In genomic region chr7:147400221-147400689, GRCh38 we compare ENCODE assay signal across 16 cellular contexts.
DNase-seq lines count a peak whose midpoint lies in the region; ATAC-seq and TF ChIP-seq lines count a peak whose summit lies in the region.
"Had no signal": no experiment of that assay in that cellular context is flagged by ENCODE, and none has a peak within 500 bp of the region (broad histone marks: within the 10 kb centered on the region; RNA-seq: fewer than 3 reads in every experiment).

No MANE protein-coding gene starts in this region.

- H3K9ac ChIP-seq in adipocyte (ENCODE audit: low read length): peak overlapping the region; percentile 16
- peak overlapping the region; percentile 67 for H3K9ac ChIP-seq in skeletal muscle satellite cell (ENCODE audit: low read depth, low read length)

- no peak for ATAC-seq in GM21576 (IDR thresholded peaks at IDR 0.05; ENCODE audit: unreplicated experiment)
- no peak for ATAC-seq in stimulated activated naive CD8-positive, alpha-beta T cell treated with anti-CD3 and anti-CD28 coated beads, Interleukin-15, amount 100 ng/mL, for 72 hours
- ATAC-seq: GM23338 had no signal

- H3K36me3 ChIP-seq in adipocyte (ENCODE audit: control insufficient read depth, insufficient read depth, low read length, severe bottlenecking): no peaks in the 10 kb centered on the region
- H3K36me3 ChIP-seq in skeletal muscle satellite cell (ENCODE audit: insufficient read depth, low read length): no peaks in the 10 kb centered on the region
- H3K36me3 ChIP-seq: vagina had no signal

- peaks cover 6% of the 10 kb centered on the region for H3K9me3 Mint-ChIP-seq in nephron progenitor cell
- peaks cover 26 to 35% of the 10 kb centered on the region in 2 donors for H3K9me3 Mint-ChIP-seq in stimulated activated naive CD8-positive, alpha-beta T cell treated with anti-CD3 and anti-CD28 coated beads, Interleukin-15, amount 100 ng/mL, for 72 hours

- H3K36me3 Mint-ChIP-seq in nephron progenitor cell (ENCODE audit: low read depth): no peaks in the 10 kb centered on the region

- TF ChIP-seq CTCF in nephron progenitor cell (IDR thresholded peaks at IDR 0.05): no peak

- H3K27me3 ChIP-seq in adipocyte (replicated peaks; ENCODE audit: control insufficient read depth, insufficient read depth, low read length) (no peaks in the 10 kb centered on the region), skeletal muscle satellite cell (ENCODE audit: control insufficient read depth, insufficient read depth, low read length) (no peaks in the 10 kb centered on the region)
- H3K27me3 ChIP-seq: vagina had no signal

- no peak overlapping the region for H3K4me3 Mint-ChIP-seq in nephron progenitor cell
- H3K4me3 Mint-ChIP-seq in stimulated activated naive CD8-positive, alpha-beta T cell treated with anti-CD3 and anti-CD28 coated beads, Interleukin-15, amount 100 ng/mL, for 72 hours: no peak overlapping the region
- H3K4me3 Mint-ChIP-seq: GM23338 had no signal

- DNase-seq in GM03348 (ENCODE audit: low spot score) (peak; percentile 59), adipocyte (ENCODE audit: low read depth) (peak; percentile 74), glomerular visceral epithelial cell (ENCODE audit: extremely low spot score) (peak; percentile 79), nephron progenitor cell (no peak)
- DNase-seq in activated naive CD4-positive, alpha-beta T cell treated with Interleukin-2 at 50 U/mL for 16 hours: no peak
- DNase-seq in stimulated activated naive CD8-positive, alpha-beta T cell treated with anti-CD3 and anti-CD28 coated beads, Interleukin-15, amount 100 ng/mL, for 72 hours: no peak
- DNase-seq: activated gamma-delta T cell treated with Interleukin-2 at 50 U/mL for 16 hours; dermis blood vessel endothelial cell; foreskin melanocyte; Karpas-422; SHP77 treated with DMSO at 0.1 percent for 48 hours; stimulated activated CD4-positive, alpha-beta T cell treated with anti-CD3 and anti-CD28 coated beads, Interleukin-4, amount 100 ng/mL, for 1 hour had no signal

- H3K4me1 Mint-ChIP-seq in nephron progenitor cell: no peaks in the 10 kb centered on the region
- H3K4me1 Mint-ChIP-seq in stimulated activated naive CD8-positive, alpha-beta T cell treated with anti-CD3 and anti-CD28 coated beads, Interleukin-15, amount 100 ng/mL, for 72 hours: no peaks in the 10 kb centered on the region

- peak overlapping the region; percentile 58 for H3K4me3 ChIP-seq in adipocyte (ENCODE audit: low read length)
- H3K4me3 ChIP-seq in skeletal muscle satellite cell (ENCODE audit: low read length): peak overlapping the region; percentile 38
- H3K4me3 ChIP-seq: GM23338, vagina had no signal

- no peaks in the 10 kb centered on the region for H3K9me3 ChIP-seq in adipocyte (ENCODE audit: control insufficient read depth, low read length)
- H3K9me3 ChIP-seq in skeletal muscle satellite cell (replicated peaks; ENCODE audit: low read length): no peaks in the 10 kb centered on the region
- H3K9me3 ChIP-seq: vagina had no signal

- H3K4me1 ChIP-seq in adipocyte (ENCODE audit: control insufficient read depth, insufficient read depth, low read length) (peaks cover 16% of the 10 kb centered on the region), skeletal muscle satellite cell (ENCODE audit: control insufficient read depth, insufficient read depth, low read length) (peaks cover 15% of the 10 kb centered on the region)
- H3K4me1 ChIP-seq: vagina had no signal

- H3K27me3 Mint-ChIP-seq in nephron progenitor cell (ENCODE audit: low read depth, poor library complexity): peaks cover 4% of the 10 kb centered on the region
- H3K27me3 Mint-ChIP-seq in stimulated activated naive CD8-positive, alpha-beta T cell treated with anti-CD3 and anti-CD28 coated beads, Interleukin-15, amount 100 ng/mL, for 72 hours: no peaks in the 10 kb centered on the region

- H3K27ac Mint-ChIP-seq in nephron progenitor cell: no peak overlapping the region
- H3K27ac Mint-ChIP-seq in stimulated activated naive CD8-positive, alpha-beta T cell treated with anti-CD3 and anti-CD28 coated beads, Interleukin-15, amount 100 ng/mL, for 72 hours: no peak overlapping the region
- H3K27ac Mint-ChIP-seq: GM23338 had no signal

- peak overlapping the region; percentile 60 for H3K4me2 ChIP-seq in skeletal muscle satellite cell (ENCODE audit: low read length)
- H3K4me2 ChIP-seq: GM23338 had no signal

Comparison
In these comparisons a context has a peak if more than half of its experiments do, and no peak if none do; other contexts are left out.
1. DNase-seq: peak in GM03348 (single experiment), adipocyte (single experiment) and glomerular visceral epithelial cell (single experiment); none in activated naive CD4-positive, alpha-beta T cell treated with Interleukin-2 at 50 U/mL for 16 hours (single experiment), nephron progenitor cell (single experiment) and stimulated activated naive CD8-positive, alpha-beta T cell treated with anti-CD3 and anti-CD28 coated beads, Interleukin-15, amount 100 ng/mL, for 72 hours (0 of 2).